In the genomic region with DNA sequence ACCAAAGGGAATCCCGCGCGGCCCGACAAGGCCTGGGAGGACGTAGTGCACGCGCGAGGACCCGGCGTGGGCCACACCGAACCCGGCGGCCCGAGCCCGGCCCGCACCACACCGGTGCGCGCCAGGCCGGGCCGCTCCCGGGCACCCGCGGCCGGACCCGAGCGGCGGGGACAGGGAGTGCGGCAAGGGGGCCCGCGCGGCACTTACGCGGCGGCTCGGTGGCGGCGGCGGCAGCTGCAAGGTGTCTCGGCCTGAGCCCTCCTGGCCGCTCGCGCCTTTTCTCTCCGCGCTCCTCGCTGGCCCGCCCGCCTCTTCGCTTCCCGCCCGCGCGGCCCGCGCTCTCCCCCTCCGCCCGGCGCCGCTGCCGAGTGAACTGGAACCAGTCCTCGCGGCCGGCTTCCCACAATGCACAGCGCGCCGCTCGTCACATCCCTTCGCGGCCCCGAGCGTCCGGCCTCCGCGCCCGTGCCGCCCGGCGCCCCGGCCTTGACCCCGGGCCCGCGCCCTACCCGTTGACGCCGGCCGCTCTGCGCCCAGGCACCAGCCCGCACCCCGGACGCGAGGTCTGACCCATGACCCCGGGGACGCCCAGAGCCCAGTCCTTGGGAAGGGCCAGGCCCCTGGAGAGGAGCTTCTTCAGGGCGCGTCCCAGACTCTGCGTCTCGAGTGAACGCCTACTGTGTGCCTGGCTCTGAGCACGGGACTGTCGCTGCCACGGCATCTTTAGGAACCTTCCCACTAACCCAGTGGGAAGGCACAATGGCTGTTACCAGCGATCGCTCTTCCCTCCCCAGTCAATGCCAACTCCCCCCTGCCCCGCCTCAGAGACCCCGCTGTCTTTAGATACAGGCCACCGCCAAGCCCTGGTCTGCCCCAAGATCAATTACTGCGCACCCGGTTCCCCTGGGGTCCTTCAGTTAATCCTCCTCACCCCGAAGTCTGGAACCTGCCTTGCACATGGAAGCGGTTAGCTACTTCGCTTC, we compare ENCODE assay signal across 8 cellular contexts. TPM values are rescaled to one million over a fixed set of nuclear protein-coding genes. Genes with fewer than 3 reads are reported as not detected.
A peak's percentile ranks its signal among the peaks of the same experiment; 100 is the strongest.
DNase-seq lines count a peak whose midpoint lies in the region; ATAC-seq and TF ChIP-seq lines count a peak whose summit lies in the region.

A gene (minus strand): TSS at position 377 of the 983 bp plus-strand sequence. CDS start 10,138 bp downstream, outside the sequence.

- H3K36me3 ChIP-seq in kidney epithelial cell (ENCODE audit: control insufficient read depth, insufficient read depth, low read length) = no peaks in the 10 kb centered on the region

- TF ChIP-seq CTCF in kidney epithelial cell (IDR thresholded peaks at IDR 0.05; ENCODE audit: insufficient read depth, low read length, poor library complexity, severe bottlenecking) = no peak

- DNase-seq in A172 (ENCODE audit: low spot score) = peak; percentile 56
- peak; percentile 87 for DNase-seq in NCI-H2227 (lab: John Stamatoyannopoulos, UW; ENCODE audit: unreplicated experiment)
- DNase-seq in activated CD4-positive, CD25-positive, alpha-beta regulatory T cell treated with anti-CD3 and anti-CD28 coated beads, Interleukin-2, amount 50 U/mL, for 72 hours = peak; percentile 89
- peak; percentile 74 for DNase-seq in cerebellar cortex (ENCODE audit: low spot score)
- DNase-seq in kidney epithelial cell (ENCODE audit: low read depth) = no peak
- DNase-seq in stimulated activated CD4-positive, alpha-beta T cell treated with anti-CD3 and anti-CD28 coated beads, Interleukin-15, amount 100 ng/mL, for 48 hours (ENCODE audit: low read depth in 2 of 2) = peak; percentile 58 to 79

- no peaks in the 10 kb centered on the region for H3K27me3 ChIP-seq in kidney epithelial cell (ENCODE audit: control insufficient read depth, insufficient read depth, low read length)

- peak within 1 kb of the TSS; percentile 74 for H3K4me3 ChIP-seq in kidney epithelial cell (ENCODE audit: low read depth, low read length)

- ATAC-seq in GM18511 (IDR thresholded peaks at IDR 0.05; ENCODE audit: unreplicated experiment) (peak; percentile 88), HG02981 (IDR thresholded peaks at IDR 0.05; ENCODE audit: unreplicated experiment) (peak; percentile 83)

RNA-seq across cellular contexts. Expression of the gene that starts here (rescaled TPM):
- total RNA-seq in A172 (2014; rRNA removed; shearing (Covaris generic)) = 339 and 388 TPM in 2 replicates
- 298 TPM in 2 replicates for total RNA-seq in kidney epithelial cell
